In the genomic region with DNA sequence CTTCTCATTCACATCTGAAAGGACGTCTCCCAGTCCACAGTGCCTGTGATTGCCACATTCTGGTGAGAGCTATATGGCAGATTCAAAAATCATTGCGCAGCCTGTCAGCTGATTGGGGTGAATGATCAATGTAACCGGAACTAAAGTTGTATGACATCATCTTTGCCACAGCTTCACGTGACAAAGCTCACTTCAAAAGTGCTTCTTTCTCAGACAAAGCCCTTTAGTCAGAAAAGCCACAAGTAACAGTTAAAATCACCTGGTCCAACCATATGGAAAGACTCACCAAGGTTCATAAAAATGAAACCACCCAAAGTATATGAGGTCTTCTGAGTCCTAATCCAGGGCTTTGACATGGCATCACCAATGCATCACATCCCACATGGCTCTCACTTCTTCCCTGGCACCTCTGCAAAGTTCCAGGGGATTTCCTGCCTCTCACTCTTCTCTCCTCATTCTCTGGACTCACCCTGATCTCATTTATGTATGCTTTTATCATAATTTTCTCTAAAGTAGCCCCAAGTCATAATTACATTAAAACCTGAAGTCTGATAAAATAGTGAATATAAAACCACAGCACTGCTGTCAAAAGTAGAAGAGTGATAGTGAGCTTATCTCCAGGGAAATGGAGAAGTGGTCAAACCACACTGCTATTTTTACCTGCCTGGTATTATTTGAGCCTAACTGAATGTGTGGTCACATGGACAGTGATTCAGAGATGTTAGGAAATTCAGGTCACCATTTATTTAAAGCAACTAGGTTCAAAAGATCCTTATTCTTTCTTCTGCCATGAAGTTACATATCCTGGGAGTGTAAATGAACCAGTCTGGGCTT, we compare ENCODE assay signal across 8 cellular contexts.
DNase-seq lines count a peak whose midpoint lies in the region; TF ChIP-seq lines count a peak whose summit lies in the region.

No MANE protein-coding gene starts in this region.

- intact Hi-C loops in uterus (cut with DNase I; ENCODE audit: low total_unique reads) = no loop called here

- H3K4me1 ChIP-seq in uterus = no peaks in the 10 kb centered on the region

- H3K27ac ChIP-seq in uterus = no peak overlapping the region

- H3K4me3 ChIP-seq in uterus = no peak overlapping the region

- no peaks in the 10 kb centered on the region for H3K27me3 ChIP-seq in uterus

- TF ChIP-seq POLR2A in uterus (IDR thresholded peaks at IDR 0.05) = no peak

- TF ChIP-seq CTCF in uterus (IDR thresholded peaks at IDR 0.05) = no peak

- DNase-seq in ELR (ENCODE audit: low read depth) (peak; percentile 23), HCEC 1CT (peak; percentile 24), MV-4-11 (lab: John Stamatoyannopoulos, UW) (peak; percentile 100), midbrain (lab: John Stamatoyannopoulos, UW) (peak; percentile 39), NCI-H2196 (lab: John Stamatoyannopoulos, UW; ENCODE audit: unreplicated experiment) (no peak), NCI-H524 treated with DMSO at 0.1 percent for 48 hours (lab: John Stamatoyannopoulos, UW) (no peak), uterus (no peak)
- peak; percentile 50 for DNase-seq in activated CD8-positive, alpha-beta memory T cell treated with anti-CD3 and anti-CD28 coated beads, Interleukin-2, amount 50 U/mL, for 4 hours

- no peaks in the 10 kb centered on the region for H3K9me3 ChIP-seq in uterus

- H3K36me3 ChIP-seq in uterus = no peaks in the 10 kb centered on the region

Comparison
In these comparisons a context has a peak if more than half of its experiments do, and no peak if none do; other contexts are left out.
1. DNase-seq: peak in ELR (single experiment), HCEC 1CT (single experiment), MV-4-11 (single experiment), activated CD8-positive, alpha-beta memory T cell treated with anti-CD3 and anti-CD28 coated beads, Interleukin-2, amount 50 U/mL, for 4 hours (single experiment) and midbrain (single experiment); none in NCI-H2196 (single experiment), NCI-H524 treated with DMSO at 0.1 percent for 48 hours (single experiment) and uterus (0 of 2).